8 cellular contexts compared by ENCODE assay signal in the genomic region with DNA sequence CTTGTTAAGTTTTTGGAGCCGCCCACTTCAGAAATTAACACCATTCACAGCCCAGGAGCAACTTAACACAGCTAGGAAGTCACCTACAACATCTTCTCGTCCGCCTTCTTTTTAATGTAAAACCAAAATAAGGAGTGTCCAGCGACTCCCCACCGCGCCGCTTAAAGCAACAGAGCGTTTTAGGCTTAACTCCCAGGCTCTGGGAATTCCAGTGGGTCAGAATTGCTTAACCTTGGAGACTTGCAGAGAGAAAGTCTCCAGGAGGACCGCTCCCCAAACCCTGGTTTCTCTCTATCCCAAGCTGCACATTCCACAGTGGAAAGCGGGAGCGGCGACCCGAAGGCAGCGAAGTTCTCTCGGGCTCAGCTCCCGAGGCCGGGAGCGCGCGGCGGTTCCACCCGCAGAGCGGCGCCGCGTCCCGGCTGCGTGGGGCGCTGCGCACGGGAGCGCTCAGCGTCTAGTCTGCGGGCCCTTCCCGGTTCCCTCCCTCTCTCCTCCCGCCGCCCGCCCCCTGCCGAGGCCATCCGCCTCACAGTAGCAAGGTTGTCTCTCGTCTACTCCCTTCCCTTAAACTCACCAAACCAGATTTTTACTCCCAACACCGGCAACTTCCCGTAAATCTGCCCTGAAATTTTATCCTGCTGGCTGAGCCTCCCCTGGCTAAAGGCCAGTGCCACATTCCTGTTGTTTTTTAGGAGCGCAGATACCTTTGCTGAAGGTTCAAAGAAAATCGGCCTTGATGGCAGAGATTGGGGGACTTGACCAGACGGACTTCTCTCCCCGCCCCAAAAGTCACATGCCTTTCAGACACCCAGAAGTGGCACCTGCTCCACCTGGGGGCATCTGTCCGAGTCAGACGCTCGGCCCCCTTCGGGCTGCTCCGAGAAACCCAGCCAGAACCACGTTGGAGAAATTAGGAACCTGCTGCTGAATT. TPM values are rescaled to one million over a fixed set of nuclear protein-coding genes. Genes with fewer than 3 reads are reported as not detected.
DNase-seq lines count a peak whose midpoint lies in the region; ATAC-seq and TF ChIP-seq lines count a peak whose summit lies in the region.

Gene RBM47 (minus strand): TSS at position 464 of the 934 bp plus-strand sequence. CDS start 190,971 bp downstream, outside the sequence.

- DNase-seq in AG08395 (ENCODE audit: low spot score) (peak; percentile 49), NCI-H460 (ENCODE audit: extremely low read depth, low read depth) (peak; percentile 47), glutamatergic neuron (peak; percentile 56), occipital lobe (lab: John Stamatoyannopoulos, UW) (peak; percentile 12), NCI-H187 (lab: John Stamatoyannopoulos, UW) (no peak)
- peak; percentile 5 for DNase-seq in activated naive CD4-positive, alpha-beta T cell treated with Interleukin-2 at 50 U/mL for 16 hours

- peaks cover 3% of the 10 kb centered on the region for H3K4me1 Mint-ChIP-seq in glutamatergic neuron (ENCODE audit: low read depth, unreplicated experiment)

- peaks cover 3% of the 10 kb centered on the region for H3K27me3 Mint-ChIP-seq in glutamatergic neuron (ENCODE audit: unreplicated experiment)

- ATAC-seq in GM18517 (IDR thresholded peaks at IDR 0.05; ENCODE audit: unreplicated experiment) (peak; percentile 54), HG02970 (IDR thresholded peaks at IDR 0.05; ENCODE audit: low FRiP score, unreplicated experiment) (peak; percentile 42)

- H3K4me3 Mint-ChIP-seq in glutamatergic neuron (ENCODE audit: unreplicated experiment), result peak within 1 kb of the TSS; percentile 98

- H3K36me3 Mint-ChIP-seq in glutamatergic neuron (ENCODE audit: unreplicated experiment), result no peaks in the 10 kb centered on the region

- peaks cover 1% of the 10 kb centered on the region for H3K9me3 Mint-ChIP-seq in glutamatergic neuron (ENCODE audit: unreplicated experiment)

- TF ChIP-seq CTCF in glutamatergic neuron (IDR thresholded peaks at IDR 0.05; ENCODE audit: partially characterized antibody, unreplicated experiment), result no peak

- no peak within 1 kb of the TSS for H3K27ac Mint-ChIP-seq in glutamatergic neuron (ENCODE audit: unreplicated experiment)

RNA-seq across cellular contexts. Expression of gene RBM47, which starts in this region (rescaled TPM):
- 40.2 and 47.3 TPM in 2 replicates for total RNA-seq in NCI-H460 (2014; rRNA removed; shearing (Covaris generic))
- 65.2 and 75.3 TPM in 2 replicates for polyA plus RNA-seq in NCI-H460 (2014; cell fraction: nucleus; rRNA removed)
- total RNA-seq in glutamatergic neuron (ENCODE audit: unreplicated experiment), result 0.98 TPM
- total RNA-seq in occipital lobe, result 1.6 TPM

Comparison
In these comparisons a context has a peak if more than half of its experiments do, and no peak if none do; other contexts are left out.
1. RNA of gene RBM47 (total RNA-seq): 40.2 to 47.3 TPM in NCI-H460; 1.6 TPM in occipital lobe (single experiment) and 0.98 TPM in glutamatergic neuron (single experiment); every median in the first group is over 10 times any median in the second.
2. Peak in DNase-seq in glutamatergic neuron; RNA of the gene not detected or under 1 TPM.
3. DNase-seq: peak in AG08395 (single experiment), NCI-H460 (single experiment), activated naive CD4-positive, alpha-beta T cell treated with Interleukin-2 at 50 U/mL for 16 hours (single experiment) and occipital lobe (single experiment); none in NCI-H187 (0 of 2).